In genomic region chr18:53944721-53945120, GRCh38 we compare ENCODE assay signal across 19 cellular contexts.
DNase-seq lines count a peak whose midpoint lies in the region; ATAC-seq and TF ChIP-seq lines count a peak whose summit lies in the region.
"Had no signal": no experiment of that assay in that cellular context is flagged by ENCODE, and none has a peak within 500 bp of the region (broad histone marks: within the 10 kb centered on the region; RNA-seq: fewer than 3 reads in every experiment).

No MANE protein-coding gene starts in this region.

- ATAC-seq in WTC11 (no peak), HG03439 (IDR thresholded peaks at IDR 0.05; ENCODE audit: unreplicated experiment) (no peak)
- ATAC-seq: natural killer cell; stimulated activated naive B cell treated with anti-CD40 and anti-IgM and Interleukin-4, amounts not matched to agents 10 μg/mL and 1 μg/mL and 100 μg/mL, for 72 hours had no signal

- no peaks in the 10 kb centered on the region for H3K27me3 ChIP-seq in mesendoderm (ENCODE audit: insufficient read depth, low read length, poor library complexity)
- H3K27me3 ChIP-seq: MG63, transverse colon had no signal

- no peak overlapping the region for H3K27ac ChIP-seq in mesendoderm (ENCODE audit: low read depth, low read length)
- H3K27ac ChIP-seq: transverse colon had no signal

- DNase-seq in NCI-H82 (lab: John Stamatoyannopoulos, UW): peak; percentile 22
- no peak for DNase-seq in NCI-H82 treated with DMSO at 0.1 percent for 48 hours (lab: John Stamatoyannopoulos, UW; ENCODE audit: unreplicated experiment)
- peak; percentile 13 for DNase-seq in HT-29 (ENCODE audit: low spot score)
- peak; percentile 44 for DNase-seq in WTC11 (ENCODE audit: low spot score)
- peak; percentile 73 for DNase-seq in mesendoderm
- no peak for DNase-seq in lower leg skin (ENCODE audit: low spot score in 2 of 2)
- DNase-seq in A172 (ENCODE audit: low spot score): no peak
- DNase-seq: activated effector memory CD4-positive, alpha-beta T cell treated with anti-CD3 and anti-CD28 coated beads, Interleukin-2, amount 50 U/mL, for 16 hours; H9; immature natural killer cell; mammary epithelial cell; MG63; natural killer cell; NCI-H2029; NCI-H774; stimulated activated naive B cell treated with anti-CD40 and anti-IgM and Interleukin-4, amounts not matched to agents 10 μg/mL and 1 μg/mL and 100 μg/mL, for 72 hours; transverse colon had no signal

- H3K9ac ChIP-seq in mesendoderm (ENCODE audit: low read length): no peak overlapping the region

- H2BK15ac ChIP-seq in mesendoderm (replicated peaks; ENCODE audit: low read depth): no peak overlapping the region

- CTCF ChIA-PET in WTC11 (lab: Charles Lee): no interaction called here

- no peak overlapping the region for H3K4ac ChIP-seq in mesendoderm (ENCODE audit: low read depth, low read length)

- no peak overlapping the region for H3K23ac ChIP-seq in mesendoderm (ENCODE audit: low read length)

- H3K9me3 Mint-ChIP-seq in WTC11: peaks cover 66% of the 10 kb centered on the region

- H3K79me1 ChIP-seq in mesendoderm (ENCODE audit: low read length): no peaks in the 10 kb centered on the region

- no peak overlapping the region for H4K5ac ChIP-seq in mesendoderm (ENCODE audit: low read length)

- no peak for TF ChIP-seq CTCF in WTC11 (IDR thresholded peaks at IDR 0.05)
- TF ChIP-seq CTCF in lower leg skin (IDR thresholded peaks at IDR 0.05): no peak

- H3K18ac ChIP-seq in mesendoderm (ENCODE audit: low read length): no peak overlapping the region

- no peaks in the 10 kb centered on the region for H3K4me1 ChIP-seq in mesendoderm (ENCODE audit: control insufficient read depth, low read depth, low read length)
- H3K4me1 ChIP-seq: transverse colon had no signal

- H3K4me3 Mint-ChIP-seq in WTC11: no peak overlapping the region
- H3K4me3 Mint-ChIP-seq: CD8-positive, alpha-beta memory T cell; H9; immature natural killer cell; natural killer cell; stimulated activated naive B cell treated with anti-CD40 and anti-IgM and Interleukin-4, amounts not matched to agents 10 μg/mL and 1 μg/mL and 100 μg/mL, for 72 hours had no signal

- no peak overlapping the region for H3K56ac ChIP-seq in mesendoderm (ENCODE audit: low read length)

- H2BK120ac ChIP-seq in mesendoderm (ENCODE audit: low read depth, low read length): no peak overlapping the region

- H3K4me2 ChIP-seq in mesendoderm (ENCODE audit: low read length): no peak overlapping the region

- H3K4me3 ChIP-seq in mesendoderm (ENCODE audit: low read length) (peak overlapping the region; percentile 16), lower leg skin (ENCODE audit: low read depth, poor library complexity, severe bottlenecking) (no peak overlapping the region)
- H3K4me3 ChIP-seq: MG63, transverse colon had no signal

- no peak overlapping the region for H2BK5ac ChIP-seq in mesendoderm (ENCODE audit: low read length)

- H3K79me2 ChIP-seq in mesendoderm (ENCODE audit: control insufficient read depth, insufficient read depth, low read length): no peaks in the 10 kb centered on the region

- no CpG with 5 or more reads among the region's 4 CpGs for WGBS in mesendoderm (ENCODE audit: extremely low coverage, insufficient coverage, low lambda C conversion rate)
- WGBS in lower leg skin, 2 donors: 91 to 99% methylated on average over 4 of the region's 4 CpGs

- H3K27me3 Mint-ChIP-seq in WTC11 (ENCODE audit: low read depth): no peaks in the 10 kb centered on the region; the same call in 1 of the 2 replicates
- H3K27me3 Mint-ChIP-seq: stimulated activated naive B cell treated with anti-CD40 and anti-IgM and Interleukin-4, amounts not matched to agents 10 μg/mL and 1 μg/mL and 100 μg/mL, for 72 hours had no signal

- H3K36me3 Mint-ChIP-seq in WTC11: peaks cover 20% of the 10 kb centered on the region
- H3K36me3 Mint-ChIP-seq: CD8-positive, alpha-beta memory T cell; natural killer cell; stimulated activated naive B cell treated with anti-CD40 and anti-IgM and Interleukin-4, amounts not matched to agents 10 μg/mL and 1 μg/mL and 100 μg/mL, for 72 hours had no signal

- intact Hi-C loops in lower leg skin (cut with DNase I; ENCODE audit: low total_unique reads): no loop called here

- POLR2A ChIA-PET in WTC11 (lab: Charles Lee): no interaction called here

- no peak overlapping the region for H3K27ac Mint-ChIP-seq in WTC11
- H3K27ac Mint-ChIP-seq: CD8-positive, alpha-beta memory T cell; H9; immature natural killer cell; natural killer cell; stimulated activated naive B cell treated with anti-CD40 and anti-IgM and Interleukin-4, amounts not matched to agents 10 μg/mL and 1 μg/mL and 100 μg/mL, for 72 hours had no signal

- H3K4me1 Mint-ChIP-seq in WTC11: peaks cover 11% of the 10 kb centered on the region
- H3K4me1 Mint-ChIP-seq: CD8-positive, alpha-beta memory T cell; immature natural killer cell; natural killer cell; stimulated activated naive B cell treated with anti-CD40 and anti-IgM and Interleukin-4, amounts not matched to agents 10 μg/mL and 1 μg/mL and 100 μg/mL, for 72 hours had no signal

- no peak overlapping the region for H4K8ac ChIP-seq in mesendoderm (ENCODE audit: low read depth, low read length)

- TF ChIP-seq POLR2A in lower leg skin (IDR thresholded peaks at IDR 0.05): no peak

- H3K36me3 ChIP-seq in mesendoderm (ENCODE audit: control insufficient read depth, insufficient read depth, low read length): no peaks in the 10 kb centered on the region
- H3K36me3 ChIP-seq: MG63, transverse colon had no signal

- H2AK5ac ChIP-seq in mesendoderm (ENCODE audit: low read length): no peak overlapping the region

TF ChIP-seq in WTC11, 78 proteins besides CTCF, POLR2A, EP300 and RAD21 (continues in another document):
- TF ChIP-seq ZNF396 (CRISPR knock-in tag; IDR thresholded peaks at IDR 0.05; ENCODE audit: borderline replicate concordance) (no peak), USF1 (CRISPR knock-in tag; IDR thresholded peaks at IDR 0.05) (no peak), GRHL2 (CRISPR knock-in tag; IDR thresholded peaks at IDR 0.05; ENCODE audit: insufficient replicate concordance, severe bottlenecking) (no peak), ATF2 (CRISPR knock-in tag; IDR thresholded peaks at IDR 0.05; ENCODE audit: borderline replicate concordance, low read depth) (no peak)
- TF ChIP-seq, protein P1, sequence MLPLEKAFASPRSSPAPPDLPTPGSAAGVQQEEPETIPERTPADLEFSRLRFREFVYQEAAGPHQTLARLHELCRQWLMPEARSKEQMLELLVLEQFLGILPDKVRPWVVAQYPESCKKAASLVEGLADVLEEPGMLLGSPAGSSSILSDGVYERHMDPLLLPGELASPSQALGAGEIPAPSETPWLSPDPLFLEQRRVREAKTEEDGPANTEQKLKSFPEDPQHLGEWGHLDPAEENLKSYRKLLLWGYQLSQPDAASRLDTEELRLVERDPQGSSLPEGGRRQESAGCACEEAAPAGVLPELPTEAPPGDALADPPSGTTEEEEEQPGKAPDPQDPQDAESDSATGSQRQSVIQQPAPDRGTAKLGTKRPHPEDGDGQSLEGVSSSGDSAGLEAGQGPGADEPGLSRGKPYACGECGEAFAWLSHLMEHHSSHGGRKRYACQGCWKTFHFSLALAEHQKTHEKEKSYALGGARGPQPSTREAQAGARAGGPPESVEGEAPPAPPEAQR (CRISPR knock-in tag; IDR thresholded peaks at IDR 0.05): no peak
- TF ChIP-seq, protein P2, sequence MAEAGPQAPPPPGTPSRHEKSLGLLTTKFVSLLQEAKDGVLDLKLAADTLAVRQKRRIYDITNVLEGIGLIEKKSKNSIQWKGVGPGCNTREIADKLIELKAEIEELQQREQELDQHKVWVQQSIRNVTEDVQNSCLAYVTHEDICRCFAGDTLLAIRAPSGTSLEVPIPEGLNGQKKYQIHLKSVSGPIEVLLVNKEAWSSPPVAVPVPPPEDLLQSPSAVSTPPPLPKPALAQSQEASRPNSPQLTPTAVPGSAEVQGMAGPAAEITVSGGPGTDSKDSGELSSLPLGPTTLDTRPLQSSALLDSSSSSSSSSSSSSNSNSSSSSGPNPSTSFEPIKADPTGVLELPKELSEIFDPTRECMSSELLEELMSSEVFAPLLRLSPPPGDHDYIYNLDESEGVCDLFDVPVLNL (CRISPR knock-in tag; IDR thresholded peaks at IDR 0.05; ENCODE audit: borderline replicate concordance, low read depth): no peak
- TF ChIP-seq, protein P3, sequence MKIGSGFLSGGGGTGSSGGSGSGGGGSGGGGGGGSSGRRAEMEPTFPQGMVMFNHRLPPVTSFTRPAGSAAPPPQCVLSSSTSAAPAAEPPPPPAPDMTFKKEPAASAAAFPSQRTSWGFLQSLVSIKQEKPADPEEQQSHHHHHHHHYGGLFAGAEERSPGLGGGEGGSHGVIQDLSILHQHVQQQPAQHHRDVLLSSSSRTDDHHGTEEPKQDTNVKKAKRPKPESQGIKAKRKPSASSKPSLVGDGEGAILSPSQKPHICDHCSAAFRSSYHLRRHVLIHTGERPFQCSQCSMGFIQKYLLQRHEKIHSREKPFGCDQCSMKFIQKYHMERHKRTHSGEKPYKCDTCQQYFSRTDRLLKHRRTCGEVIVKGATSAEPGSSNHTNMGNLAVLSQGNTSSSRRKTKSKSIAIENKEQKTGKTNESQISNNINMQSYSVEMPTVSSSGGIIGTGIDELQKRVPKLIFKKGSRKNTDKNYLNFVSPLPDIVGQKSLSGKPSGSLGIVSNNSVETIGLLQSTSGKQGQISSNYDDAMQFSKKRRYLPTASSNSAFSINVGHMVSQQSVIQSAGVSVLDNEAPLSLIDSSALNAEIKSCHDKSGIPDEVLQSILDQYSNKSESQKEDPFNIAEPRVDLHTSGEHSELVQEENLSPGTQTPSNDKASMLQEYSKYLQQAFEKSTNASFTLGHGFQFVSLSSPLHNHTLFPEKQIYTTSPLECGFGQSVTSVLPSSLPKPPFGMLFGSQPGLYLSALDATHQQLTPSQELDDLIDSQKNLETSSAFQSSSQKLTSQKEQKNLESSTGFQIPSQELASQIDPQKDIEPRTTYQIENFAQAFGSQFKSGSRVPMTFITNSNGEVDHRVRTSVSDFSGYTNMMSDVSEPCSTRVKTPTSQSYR (CRISPR knock-in tag; IDR thresholded peaks at IDR 0.05): no peak

Comparison
In these comparisons a context has a peak if more than half of its experiments do, and no peak if none do; other contexts are left out.
1. DNase-seq: peak in NCI-H82 (single experiment), HT-29 (single experiment), WTC11 (single experiment) and mesendoderm (single experiment); none in NCI-H82 treated with DMSO at 0.1 percent for 48 hours (single experiment), lower leg skin (0 of 2) and A172 (single experiment).